10 cellular contexts compared by ENCODE assay signal in the genomic region with DNA sequence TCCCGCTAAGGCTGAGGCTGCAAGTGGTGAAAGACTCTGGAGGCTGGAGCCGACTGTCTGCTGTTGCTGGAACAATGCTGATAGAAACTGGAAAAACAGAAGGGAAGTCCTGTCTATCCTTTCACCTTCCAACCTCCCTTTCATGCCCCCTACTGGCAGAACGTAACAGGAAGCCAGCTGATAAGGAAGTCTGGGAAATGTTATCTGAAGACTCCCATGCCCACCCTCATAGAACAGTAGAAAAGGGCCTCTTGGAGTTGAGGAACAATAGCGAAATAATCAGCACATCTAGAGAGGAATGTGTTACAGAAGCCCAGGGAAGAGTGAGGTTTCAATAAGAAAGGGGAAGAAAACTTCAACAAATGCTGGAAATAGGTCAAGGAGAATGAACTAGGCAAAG.
DNase-seq lines count a peak whose midpoint lies in the region; TF ChIP-seq lines count a peak whose summit lies in the region.
"Had no signal": no experiment of that assay in that cellular context is flagged by ENCODE, and none has a peak within 500 bp of the region (broad histone marks: within the 10 kb centered on the region; RNA-seq: fewer than 3 reads in every experiment).

No MANE protein-coding gene starts in this region.

- no peak overlapping the region for H3K4me3 Mint-ChIP-seq in CD14-positive monocyte

- no peak overlapping the region for H3K4me3 ChIP-seq in HAP-1
- H3K4me3 ChIP-seq in SK-N-MC: 0 out of 2 replicates have a peak overlapping the region, but pooled peaks have one; percentile 16
- H3K4me3 ChIP-seq in esophagus squamous epithelium: no peak overlapping the region

- TF ChIP-seq POLR2A in esophagus squamous epithelium (IDR thresholded peaks at IDR 0.05): no peak

- in situ Hi-C loops in HAP-1 (cut with MboI; ENCODE audit: low sequenced_read_pairs): no loop called here

- intact Hi-C loops in CD14-positive monocyte (cut with micrococcal nuclease): no loop called here
- intact Hi-C loops in esophagus squamous epithelium (cut with DNase I): no loop called here

- no peak overlapping the region for H3K27ac Mint-ChIP-seq in CD14-positive monocyte

- H3K4me1 ChIP-seq in HAP-1 (no peaks in the 10 kb centered on the region), esophagus squamous epithelium (no peaks in the 10 kb centered on the region)

- H3K9ac ChIP-seq in SK-N-MC (ENCODE audit: insufficient read length): peak overlapping the region; percentile 15

- DNase-seq in CD14-positive monocyte (ENCODE audit: low spot score): no peak
- peak; percentile 17 to 47 for DNase-seq in HAP-1 (ENCODE audit: low spot score in 2 of 2)
- DNase-seq in SK-N-MC (ENCODE audit: low read depth, low spot score): no peak
- peak; percentile 16 for DNase-seq in kidney tubule cell (ENCODE audit: low spot score)
- no peak for DNase-seq in DMS153 (lab: John Stamatoyannopoulos, UW)
- DNase-seq in esophagus squamous epithelium (lab: John Stamatoyannopoulos, UW): no peak
- DNase-seq in NCI-H2029 treated with DMSO at 0.1 percent for 48 hours (lab: John Stamatoyannopoulos, UW): no peak
- DNase-seq in COR-L47 (lab: John Stamatoyannopoulos, UW): no peak
- DNase-seq: amniotic stem cell, NCI-H446 treated with DMSO at 0.1 percent for 48 hours had no signal

- H3K36me3 Mint-ChIP-seq in CD14-positive monocyte: no peaks in the 10 kb centered on the region

- TF ChIP-seq CTCF in CD14-positive monocyte (IDR thresholded peaks at IDR 0.05) (peak; percentile 19), esophagus squamous epithelium (IDR thresholded peaks at IDR 0.05) (no peak)

- no peaks in the 10 kb centered on the region for H3K9me3 ChIP-seq in HAP-1
- H3K9me3 ChIP-seq in SK-N-MC (ENCODE audit: low read depth, low read length): 0 out of 2 replicates have a peak, but pooled peaks cover under 1% of the 10 kb centered on the region
- H3K9me3 ChIP-seq in esophagus squamous epithelium: no peaks in the 10 kb centered on the region

- H3K4me1 Mint-ChIP-seq in CD14-positive monocyte: no peaks in the 10 kb centered on the region

- H3K27me3 Mint-ChIP-seq in CD14-positive monocyte (ENCODE audit: low read depth in 3 of 3): peaks cover 0 to 2% (median 0%) of the 10 kb centered on the region in 3 donors

- H3K27ac ChIP-seq in SK-N-MC (peak overlapping the region; percentile 90), esophagus squamous epithelium (no peak overlapping the region)

- H3K36me3 ChIP-seq in HAP-1 (replicated peaks) (no peaks in the 10 kb centered on the region), SK-N-MC (ENCODE audit: insufficient read depth, low read length) (no peaks in the 10 kb centered on the region), esophagus squamous epithelium (no peaks in the 10 kb centered on the region)

- peaks cover 0 to 7% (median 0%) of the 10 kb centered on the region in 7 donors for H3K9me3 Mint-ChIP-seq in CD14-positive monocyte

- 59 to 66% methylated on average over 3 to 4 of the region's 4 CpGs for WGBS in esophagus squamous epithelium, 2 donors

- no peaks in the 10 kb centered on the region for H3K27me3 ChIP-seq in HAP-1 (ENCODE audit: low read depth)
- no peaks in the 10 kb centered on the region for H3K27me3 ChIP-seq in esophagus squamous epithelium

Comparison
In these comparisons a context has a peak if more than half of its experiments do, and no peak if none do; other contexts are left out.
1. DNase-seq: peak in HAP-1 (2 of 2) and kidney tubule cell (single experiment); none in CD14-positive monocyte (single experiment), SK-N-MC (single experiment), DMS153 (single experiment), esophagus squamous epithelium (single experiment), NCI-H2029 treated with DMSO at 0.1 percent for 48 hours (single experiment) and COR-L47 (single experiment).